ENCODE assay signal across 2 cellular contexts in genomic region chr6:56807992-56808342, GRCh38.
TF ChIP-seq lines count a peak whose summit lies in the region.

No MANE protein-coding gene starts in this region.

TF ChIP-seq in SK-N-SH, 30 proteins besides CTCF, POLR2A, EP300 and RAD21:
- TF ChIP-seq GABPA (IDR thresholded peaks at IDR 0.05; ENCODE audit: low read depth), result no peak
- no peak for TF ChIP-seq TCF12 (IDR thresholded peaks at IDR 0.05)
- no peak for TF ChIP-seq RXRA (IDR thresholded peaks at IDR 0.05; ENCODE audit: borderline replicate concordance, low read depth)
- no peak for TF ChIP-seq GATA2 (CRISPR knock-in tag; IDR thresholded peaks at IDR 0.05)
- TF ChIP-seq REST (IDR thresholded peaks at IDR 0.05; ENCODE audit: low read depth, low read length), result no peak

TF ChIP-seq in SK-N-SH treated with all-trans-retinoic acid at 6 μM for 48 hours, 23 proteins besides CTCF, POLR2A, EP300 and RAD21:
- TF ChIP-seq PATZ1 (CRISPR knock-in tag; IDR thresholded peaks at IDR 0.05; ENCODE audit: borderline replicate concordance) (no peak), RARB (CRISPR knock-in tag; IDR thresholded peaks at IDR 0.05) (no peak), ZNF565 (CRISPR knock-in tag; conservative IDR thresholded peaks at IDR 0.05; ENCODE audit: low read depth) (no peak), ESRRG (CRISPR knock-in tag; IDR thresholded peaks at IDR 0.05) (no peak), ZFP3 (CRISPR knock-in tag; IDR thresholded peaks at IDR 0.05) (no peak), CSRNP3 (CRISPR knock-in tag; IDR thresholded peaks at IDR 0.05) (no peak), CREB5 (CRISPR knock-in tag; IDR thresholded peaks at IDR 0.05; ENCODE audit: low read depth) (no peak)
